Comparison of ENCODE assay signal across 23 cellular contexts in the genomic region with DNA sequence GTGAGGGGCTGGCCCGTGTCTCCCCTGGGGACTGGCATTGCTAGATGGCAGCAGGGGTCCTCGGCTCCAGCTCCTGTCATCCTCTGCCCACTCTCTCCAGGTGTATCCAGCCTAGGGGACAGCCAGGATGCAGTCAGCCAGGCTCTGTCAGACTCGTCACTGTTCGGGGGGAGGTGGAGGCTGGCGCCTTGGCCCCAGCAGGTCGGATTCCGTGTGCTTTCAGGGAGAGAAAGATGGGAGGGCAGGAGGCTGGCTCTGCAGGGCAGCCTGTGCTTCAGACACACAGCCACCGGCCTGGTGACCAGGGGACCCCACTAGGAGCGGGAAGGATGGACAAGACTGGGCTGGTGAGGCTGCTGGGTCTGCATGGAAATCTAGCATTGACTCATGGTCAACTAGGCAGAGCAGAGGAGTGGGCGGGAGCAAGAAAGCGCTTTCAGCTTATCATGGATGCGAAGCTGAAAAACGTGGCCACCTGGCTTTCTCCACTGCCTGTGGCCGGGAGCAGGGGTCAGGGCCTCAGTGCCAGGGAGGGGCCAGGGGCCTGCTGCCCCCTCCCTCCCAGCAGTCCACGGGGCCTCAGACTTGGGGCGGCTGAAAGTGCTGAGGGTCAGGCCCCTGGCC. TPM values are rescaled to one million over a fixed set of nuclear protein-coding genes. Genes with fewer than 3 reads are reported as not detected.
"Had no signal": no experiment of that assay in that cellular context is flagged by ENCODE, and none has a peak within 500 bp of the region (broad histone marks: within the 10 kb centered on the region; RNA-seq: fewer than 3 reads in every experiment).

No MANE protein-coding gene starts in this region.

- H3K9me3 ChIP-seq: MG63, SJSA1 had no signal

- H3K27ac ChIP-seq: SJSA1, SK-N-MC had no signal

- H3K36me3 ChIP-seq: MG63 had no signal

- DNase-seq: Karpas-422, KG1, MG63, NCI-H1092, NCI-H1105 treated with DMSO at 0.1 percent for 48 hours, NCI-H1417 treated with DMSO at 0.1 percent for 48 hours, NCI-H146, NCI-H1694 treated with DMSO at 0.1 percent for 48 hours, NCI-H1930, NCI-H2081, NCI-H2107, NCI-H2227 treated with DMSO at 0.1 percent for 48 hours, NCI-H446, NCI-H510A, NCI-H524 treated with DMSO at 0.1 percent for 48 hours, NCI-H69, NCI-H774, Right ventricle myocardium superior, RPMI8226, SIG-M5 had no signal

- H3K4me3 ChIP-seq: MG63, SJSA1, SK-N-MC had no signal

- H3K27me3 ChIP-seq: MG63, SJSA1 had no signal

RNA-seq across cellular contexts. Expression of gene ALX4, which starts 45.7 kb away (rescaled TPM):
- total RNA-seq: HT-29 had no signal
